21 cellular contexts compared by ENCODE assay signal in genomic region chr14:98907981-98908544, GRCh38.
DNase-seq lines count a peak whose midpoint lies in the region; ATAC-seq, FAIRE-seq and TF ChIP-seq lines count a peak whose summit lies in the region.
"Had no signal": no experiment of that assay in that cellular context is flagged by ENCODE, and none has a peak within 500 bp of the region (broad histone marks: within the 10 kb centered on the region; RNA-seq: fewer than 3 reads in every experiment).

No MANE protein-coding gene starts in this region.

- TF ChIP-seq CTCF in MCF 10A (IDR thresholded peaks at IDR 0.05; ENCODE audit: unreplicated experiment): no peak
- TF ChIP-seq CTCF in mammary epithelial cell (conservative IDR thresholded peaks at IDR 0.05 in 1 of 2, IDR thresholded peaks at IDR 0.05 in 1 of 2; ENCODE audit: extremely low read depth in 1 of 2, insufficient read depth in 1 of 2, low read depth in 1 of 2, low read length in 2 of 2): no peak
- TF ChIP-seq CTCF in astrocyte (IDR thresholded peaks at IDR 0.05; ENCODE audit: insufficient read depth, low read depth, low read length): no peak
- TF ChIP-seq CTCF in nephron (IDR thresholded peaks at IDR 0.05; ENCODE audit: unreplicated experiment in 3 of 3): no peak

- dilution Hi-C loops in mammary epithelial cell (cut with HindIII; ENCODE audit: low sequenced_read_pairs): no loop called here

- ATAC-seq in HG02763 (IDR thresholded peaks at IDR 0.05; ENCODE audit: unreplicated experiment): no peak
- no peak for ATAC-seq in activated T-cell treated with anti-CD3 and anti-CD28 coated beads, Interleukin-2, amount 50 U/mL, for 72 hours (replicated peaks in 1 of 2)

- POLR2A ChIA-PET in MCF 10A (lab: Yijun Ruan, JAX): interaction anchor here (0.7 to 4.4 kb wide), 5 partner anchors 45 to 410 kb away, joined by 3 to 36 read pairs (median 5); no protein-coding TSS in a partner anchor

- H3K36me3 ChIP-seq in mammary epithelial cell (ENCODE audit: insufficient read depth, low read length) (no peaks in the 10 kb centered on the region), astrocyte (ENCODE audit: insufficient read depth, low read length) (no peaks in the 10 kb centered on the region)

- WGBS in mammary epithelial cell (ENCODE audit: low coverage, missing lambda C conversion rate): 97% methylated on average over 5 of the region's 10 CpGs

- CTCF ChIA-PET in MCF 10A (lab: Yijun Ruan, JAX): interaction anchor here (1.0 kb wide), 1 partner anchor 359 kb away, joined by 3 read pairs; no protein-coding TSS in a partner anchor
- CTCF ChIA-PET in mammary epithelial cell (lab: Charles Lee; ENCODE audit: low non-redundant PET): no interaction called here

- H3K27ac ChIP-seq in mammary epithelial cell (ENCODE audit: insufficient read depth, low read depth, low read length) (no peak overlapping the region), astrocyte (ENCODE audit: low read depth, low read length) (no peak overlapping the region)

- no peaks in the 10 kb centered on the region for H3K27me3 Mint-ChIP-seq in MCF 10A (ENCODE audit: insufficient read depth, unreplicated experiment)
- peaks cover 8% of the 10 kb centered on the region for H3K27me3 Mint-ChIP-seq in astrocyte (ENCODE audit: low read depth, unreplicated experiment)
- H3K27me3 Mint-ChIP-seq in nephron (ENCODE audit: low read depth): peaks cover 24% of the 10 kb centered on the region
- no peaks in the 10 kb centered on the region for H3K27me3 Mint-ChIP-seq in activated T-cell treated with anti-CD3 and anti-CD28 coated beads, Interleukin-2, amount 50 U/mL, for 72 hours (ENCODE audit: low read depth)
- H3K27me3 Mint-ChIP-seq: IgD-negative memory B cell had no signal

- H3K9ac ChIP-seq in mammary epithelial cell (ENCODE audit: insufficient read depth, low read length) (no peak overlapping the region), astrocyte (ENCODE audit: low read length) (no peak overlapping the region)

- H3K9me3 Mint-ChIP-seq in MCF 10A (ENCODE audit: unreplicated experiment) (no peaks in the 10 kb centered on the region), astrocyte (ENCODE audit: unreplicated experiment) (no peaks in the 10 kb centered on the region), nephron (no peaks in the 10 kb centered on the region)
- peaks cover 0 to 1% of the 10 kb centered on the region in 2 donors for H3K9me3 Mint-ChIP-seq in activated T-cell treated with anti-CD3 and anti-CD28 coated beads, Interleukin-2, amount 50 U/mL, for 72 hours

- H3K4me3 ChIP-seq in mammary epithelial cell (replicated peaks in 1 of 3; ENCODE audit: insufficient read depth in 1 of 3, low read depth in 2 of 3, low read length in 3 of 3) (no peak overlapping the region), astrocyte (ENCODE audit: insufficient read depth, low read depth, low read length) (no peak overlapping the region)

- H3K79me2 ChIP-seq in mammary epithelial cell (ENCODE audit: insufficient read depth, low read length) (no peaks in the 10 kb centered on the region), astrocyte (ENCODE audit: insufficient read depth, low read length) (no peaks in the 10 kb centered on the region)

- H3K27me3 ChIP-seq in mammary epithelial cell (ENCODE audit: insufficient read depth, low read length): no peaks in the 10 kb centered on the region
- peaks cover 15% of the 10 kb centered on the region for H3K27me3 ChIP-seq in astrocyte (ENCODE audit: insufficient read depth, low read length)

- BruUV-seq in MCF 10A (replicated peaks; lab: Mats Ljungman, UMichigan) (no TSS peak), mammary epithelial cell (replicated peaks; lab: Mats Ljungman, UMichigan) (no TSS peak)

- peaks cover 6% of the 10 kb centered on the region for H3K36me3 Mint-ChIP-seq in MCF 10A (ENCODE audit: insufficient read depth, unreplicated experiment)
- no peaks in the 10 kb centered on the region for H3K36me3 Mint-ChIP-seq in astrocyte (ENCODE audit: low read depth, unreplicated experiment)
- H3K36me3 Mint-ChIP-seq in nephron (ENCODE audit: low read depth): no peaks in the 10 kb centered on the region
- H3K36me3 Mint-ChIP-seq in activated T-cell treated with anti-CD3 and anti-CD28 coated beads, Interleukin-2, amount 50 U/mL, for 72 hours (ENCODE audit: insufficient read depth in 2 of 2): no peaks in the 10 kb centered on the region
- H3K36me3 Mint-ChIP-seq: CD14-positive monocyte, IgD-negative memory B cell had no signal

- H3K4me1 ChIP-seq in mammary epithelial cell (ENCODE audit: insufficient read depth, low read length) (peaks cover 77% of the 10 kb centered on the region), astrocyte (ENCODE audit: insufficient read depth, low read length) (peaks cover 19% of the 10 kb centered on the region)

- intact Hi-C loops in MCF 10A (cut with micrococcal nuclease) (loop anchor here (2.0 to 10.0 kb wide), 3 partner anchors 49 to 357 kb away; no protein-coding TSS in a partner anchor), mammary epithelial cell (cut with micrococcal nuclease) (loop anchor here (2.0 to 10.0 kb wide), 5 partner anchors 45 to 403 kb away; partner anchors contain the start of gene BCL11B)

- no peaks in the 10 kb centered on the region for H4K20me1 ChIP-seq in mammary epithelial cell (ENCODE audit: insufficient read depth, low read length)
- no peaks in the 10 kb centered on the region for H4K20me1 ChIP-seq in astrocyte (ENCODE audit: insufficient read depth, low read length)

- H3K4me3 Mint-ChIP-seq in MCF 10A (ENCODE audit: unreplicated experiment) (no peak overlapping the region), astrocyte (ENCODE audit: unreplicated experiment) (no peak overlapping the region), nephron (peak overlapping the region in 1 of 3 experiments; percentile 34)
- H3K4me3 Mint-ChIP-seq in activated T-cell treated with anti-CD3 and anti-CD28 coated beads, Interleukin-2, amount 50 U/mL, for 72 hours: no peak overlapping the region
- H3K4me3 Mint-ChIP-seq: CD14-positive monocyte, IgD-negative memory B cell had no signal

- H3K27ac Mint-ChIP-seq in MCF 10A (ENCODE audit: low read depth, unreplicated experiment) (no peak overlapping the region), astrocyte (ENCODE audit: unreplicated experiment) (peak overlapping the region; percentile 67), nephron (peak overlapping the region; percentile 58 to 93 (median 89))
- H3K27ac Mint-ChIP-seq in activated T-cell treated with anti-CD3 and anti-CD28 coated beads, Interleukin-2, amount 50 U/mL, for 72 hours: no peak overlapping the region
- H3K27ac Mint-ChIP-seq: IgD-negative memory B cell had no signal

- FAIRE-seq in astrocyte (lab: Jason Lieb, UNC): no peak

- peak; percentile 47 for DNase-seq in MCF 10A (ENCODE audit: unreplicated experiment)
- no peak for DNase-seq in mammary epithelial cell
- no peak for DNase-seq in astrocyte (ENCODE audit: low read depth)
- no peak for DNase-seq in activated T-cell treated with anti-CD3 and anti-CD28 coated beads, Interleukin-2, amount 50 U/mL, for 72 hours
- DNase-seq in A172 (ENCODE audit: low spot score): no peak
- DNase-seq: DMS79 treated with DMSO at 0.1 percent for 48 hours, H7, Kasumi-1, MM.1S, NCI-H1092 treated with DMSO at 0.1 percent for 48 hours, NCI-H146, NCI-H2029 treated with DMSO at 0.1 percent for 48 hours, NCI-H446 treated with DMSO at 0.1 percent for 48 hours, NCI-H748 treated with DMSO at 0.1 percent for 48 hours, OCI-M1, RPMI8226, SIG-M5 had no signal

- in situ Hi-C loops in mammary epithelial cell (cut with MboI; ENCODE audit: low sequenced_read_pairs in 2 of 2): no loop called here

- H3K4me2 ChIP-seq in mammary epithelial cell (ENCODE audit: insufficient read depth, low read depth, low read length) (no peak overlapping the region), astrocyte (ENCODE audit: low read length) (no peak overlapping the region)

- no peaks in the 10 kb centered on the region for H3K9me3 ChIP-seq in mammary epithelial cell (replicated peaks; ENCODE audit: insufficient read depth, low read length)
- no peaks in the 10 kb centered on the region for H3K9me3 ChIP-seq in astrocyte (ENCODE audit: insufficient read depth, low read depth, low read length)

- H3K4me1 Mint-ChIP-seq in MCF 10A (ENCODE audit: insufficient read depth, unreplicated experiment) (peaks cover 45% of the 10 kb centered on the region), astrocyte (ENCODE audit: low read depth, unreplicated experiment) (peaks cover 39% of the 10 kb centered on the region), nephron (peaks cover 76% of the 10 kb centered on the region)
- H3K4me1 Mint-ChIP-seq in activated T-cell treated with anti-CD3 and anti-CD28 coated beads, Interleukin-2, amount 50 U/mL, for 72 hours (ENCODE audit: low read depth): peaks cover 17% of the 10 kb centered on the region
- H3K4me1 Mint-ChIP-seq: CD14-positive monocyte, IgD-negative memory B cell had no signal

- H2AFZ ChIP-seq in mammary epithelial cell (ENCODE audit: low read depth, low read length) (no peak overlapping the region), astrocyte (ENCODE audit: low read depth, low read length) (no peak overlapping the region)

Comparison
In these comparisons a context has a peak if more than half of its experiments do, and no peak if none do; other contexts are left out.
1. H3K27ac Mint-ChIP-seq: peak in astrocyte (single experiment) and nephron (3 of 3); none in MCF 10A (single experiment) and activated T-cell treated with anti-CD3 and anti-CD28 coated beads, Interleukin-2, amount 50 U/mL, for 72 hours (single experiment).